In the genomic region with DNA sequence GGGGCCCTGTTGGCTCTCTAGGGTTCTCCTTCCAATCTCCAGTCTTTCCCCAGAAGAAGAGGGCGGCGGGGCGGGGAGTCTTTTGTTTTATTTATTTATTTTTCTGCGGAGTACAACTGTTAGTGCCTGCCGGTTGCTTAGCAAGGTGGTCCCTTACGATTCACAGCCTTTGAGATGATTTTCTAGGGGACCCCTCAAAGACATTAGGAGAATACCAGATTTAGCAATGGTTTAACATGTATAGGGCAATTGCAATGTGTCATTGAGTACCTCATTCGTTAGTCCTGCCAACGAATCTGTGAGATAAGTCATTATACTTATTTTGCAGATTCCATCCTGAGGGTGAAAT, we compare ENCODE assay signal across 1 cellular context.
A peak's percentile ranks its signal among the peaks of the same experiment; 100 is the strongest.
TF ChIP-seq lines count a peak whose summit lies in the region.

No MANE protein-coding gene starts in this region.

TF ChIP-seq in HepG2, 621 proteins besides CTCF, POLR2A, EP300 and RAD21 (continued from another document):
- TF ChIP-seq ZNF639 (CRISPR knock-in tag; conservative IDR thresholded peaks at IDR 0.05) = no peak
- no peak for TF ChIP-seq SYNCRIP (IDR thresholded peaks at IDR 0.05; ENCODE audit: insufficient read depth, low read depth, low read length)
- TF ChIP-seq ZNF33B (CRISPR knock-in tag; IDR thresholded peaks at IDR 0.05) = 0 out of 2 replicates have a peak, but pooled peaks have one; percentile 7
- peak; percentile 12; the same call in 1 of the 2 replicates for TF ChIP-seq GFI1 (CRISPR knock-in tag; IDR thresholded peaks at IDR 0.05; ENCODE audit: borderline replicate concordance)
- no peak for TF ChIP-seq HNRNPL (IDR thresholded peaks at IDR 0.05; ENCODE audit: low read depth, low read length)
- TF ChIP-seq ATAD3A (CRISPR knock-in tag; IDR thresholded peaks at IDR 0.05) = no peak
- TF ChIP-seq ZBTB44 (CRISPR knock-in tag; IDR thresholded peaks at IDR 0.05) = no peak
- no peak; the same call in 1 of the 2 replicates for TF ChIP-seq NFKBIZ (CRISPR knock-in tag; IDR thresholded peaks at IDR 0.05)
- no peak for TF ChIP-seq KDM4B (CRISPR knock-in tag; IDR thresholded peaks at IDR 0.05)
- peak; percentile 7; the same call in 1 of the 2 replicates for TF ChIP-seq KDM5A (IDR thresholded peaks at IDR 0.05; ENCODE audit: borderline replicate concordance, low read length)
- no peak for TF ChIP-seq ZXDC (CRISPR knock-in tag; IDR thresholded peaks at IDR 0.05)
- no peak for TF ChIP-seq ZNF180 (CRISPR knock-in tag; IDR thresholded peaks at IDR 0.05; ENCODE audit: borderline replicate concordance, low read depth)
- TF ChIP-seq ZNF136 (CRISPR knock-in tag; IDR thresholded peaks at IDR 0.05; ENCODE audit: low read depth) = 0 out of 2 replicates have a peak, but pooled peaks have one; percentile 7
- no peak for TF ChIP-seq CC2D1A (CRISPR knock-in tag; IDR thresholded peaks at IDR 0.05)
- TF ChIP-seq ZNF567 (CRISPR knock-in tag; IDR thresholded peaks at IDR 0.05; ENCODE audit: borderline replicate concordance) = no peak
